8 cellular contexts compared by ENCODE assay signal in genomic region chr6:28217890-28218289, GRCh38. TPM values are rescaled to one million over a fixed set of nuclear protein-coding genes. Genes with fewer than 3 reads are reported as not detected.
A peak's percentile ranks its signal among the peaks of the same experiment; 100 is the strongest.
DNase-seq lines count a peak whose midpoint lies in the region; ATAC-seq and TF ChIP-seq lines count a peak whose summit lies in the region.

No MANE protein-coding gene starts in this region.

- no peak for TF ChIP-seq CTCF in SU-DHL-6 (IDR thresholded peaks at IDR 0.05; ENCODE audit: insufficient read depth, low read length, poor library complexity, severe bottlenecking)
- no peak for TF ChIP-seq CTCF in left lung (IDR thresholded peaks at IDR 0.05)

- no peak for DNase-seq in activated naive CD4-positive, alpha-beta T cell treated with Interleukin-2 at 50 U/mL for 16 hours
- DNase-seq in stimulated activated naive B cell treated with anti-CD40 and anti-IgM and Interleukin-4, amounts not matched to agents 10 μg/mL and 1 μg/mL and 100 μg/mL, for 72 hours = no peak
- no peak for DNase-seq in HPDE6-E6E7 (ENCODE audit: extremely low spot score)
- no peak for DNase-seq in hippocampal formation (lab: John Stamatoyannopoulos, UW)
- no peak for DNase-seq in left lung

- 0 out of 2 replicates have a peak, but pooled peaks cover 4% of the 10 kb centered on the region for H3F3A ChIP-seq in SU-DHL-6 (ENCODE audit: insufficient read depth)

- H3K36me3 ChIP-seq in SU-DHL-6 (ENCODE audit: low read length) (no peaks in the 10 kb centered on the region), iPS-15b (ENCODE audit: control insufficient read depth, insufficient read depth, low read length) (no peaks in the 10 kb centered on the region), left lung (no peaks in the 10 kb centered on the region)

- H3K4me1 Mint-ChIP-seq in activated naive CD4-positive, alpha-beta T cell treated with anti-CD3 and anti-CD28 coated beads, Interleukin-2, amount 50 U/mL, for 24 hours = peaks cover 3% of the 10 kb centered on the region
- peaks cover 17% of the 10 kb centered on the region in 2 donors for H3K4me1 Mint-ChIP-seq in stimulated activated naive B cell treated with anti-CD40 and anti-IgM and Interleukin-4, amounts not matched to agents 10 μg/mL and 1 μg/mL and 100 μg/mL, for 72 hours

- no peaks in the 10 kb centered on the region for H4K20me1 ChIP-seq in SU-DHL-6 (ENCODE audit: low read depth, low read length)

- H3K9me3 ChIP-seq in SU-DHL-6 (ENCODE audit: insufficient read depth, low read length) (no peaks in the 10 kb centered on the region), iPS-15b (ENCODE audit: control insufficient read depth, insufficient read depth, low read length) (no peaks in the 10 kb centered on the region), left lung (no peaks in the 10 kb centered on the region)

- H3K36me3 Mint-ChIP-seq in activated naive CD4-positive, alpha-beta T cell treated with anti-CD3 and anti-CD28 coated beads, Interleukin-2, amount 50 U/mL, for 24 hours = no peaks in the 10 kb centered on the region
- H3K36me3 Mint-ChIP-seq in stimulated activated naive B cell treated with anti-CD40 and anti-IgM and Interleukin-4, amounts not matched to agents 10 μg/mL and 1 μg/mL and 100 μg/mL, for 72 hours = peaks cover 0 to 4% of the 10 kb centered on the region in 2 donors

- intact Hi-C loops in left lung (cut with DNase I) = no loop called here

- H3K4me1 ChIP-seq in iPS-15b (ENCODE audit: control insufficient read depth, insufficient read depth, low read length) (peaks cover 3% of the 10 kb centered on the region), left lung (peaks cover 0 to 16% of the 10 kb centered on the region in 2 donors)

- peak overlapping the region; percentile 47 for H3K4me3 Mint-ChIP-seq in activated naive CD4-positive, alpha-beta T cell treated with anti-CD3 and anti-CD28 coated beads, Interleukin-2, amount 50 U/mL, for 24 hours
- H3K4me3 Mint-ChIP-seq in stimulated activated naive B cell treated with anti-CD40 and anti-IgM and Interleukin-4, amounts not matched to agents 10 μg/mL and 1 μg/mL and 100 μg/mL, for 72 hours = peak overlapping the region; percentile 88 to 90

- H2AFZ ChIP-seq in SU-DHL-6 (ENCODE audit: low read depth, low read length, severe bottlenecking) = no peak overlapping the region

- no peaks in the 10 kb centered on the region for H3K79me2 ChIP-seq in SU-DHL-6 (ENCODE audit: insufficient read depth, low read length)

- H3K27me3 Mint-ChIP-seq in activated naive CD4-positive, alpha-beta T cell treated with anti-CD3 and anti-CD28 coated beads, Interleukin-2, amount 50 U/mL, for 24 hours = peaks cover 79% of the 10 kb centered on the region
- H3K27me3 Mint-ChIP-seq in stimulated activated naive B cell treated with anti-CD40 and anti-IgM and Interleukin-4, amounts not matched to agents 10 μg/mL and 1 μg/mL and 100 μg/mL, for 72 hours = peaks cover 47 to 49% of the 10 kb centered on the region in 2 donors

- H3K4me2 ChIP-seq in SU-DHL-6 (ENCODE audit: low read depth, low read length, poor library complexity, severe bottlenecking) = peak overlapping the region; percentile 57

- H3K9ac ChIP-seq in SU-DHL-6 (ENCODE audit: low read length) (no peak overlapping the region), iPS-15b (ENCODE audit: low read depth, low read length) (no peak overlapping the region)

- no peak overlapping the region for H3K4me3 ChIP-seq in SU-DHL-6 (ENCODE audit: insufficient read depth, low read length, poor library complexity, severe bottlenecking)
- peak overlapping the region; percentile 71 for H3K4me3 ChIP-seq in iPS-15b (ENCODE audit: low read depth, low read length)
- H3K4me3 ChIP-seq in left lung = peak overlapping the region in 1 of 2 donors; percentile 58

- no peak for ATAC-seq in stimulated activated naive B cell treated with anti-CD40 and anti-IgM and Interleukin-4, amounts not matched to agents 10 μg/mL and 1 μg/mL and 100 μg/mL, for 72 hours (replicated peaks)
- no peak for ATAC-seq in left lung

- H3K27me3 ChIP-seq in SU-DHL-6 (ENCODE audit: low read length) = no peaks in the 10 kb centered on the region
- peaks cover 63% of the 10 kb centered on the region for H3K27me3 ChIP-seq in iPS-15b (ENCODE audit: control insufficient read depth, insufficient read depth, low read length)
- peaks cover 52 to 64% of the 10 kb centered on the region in 2 donors for H3K27me3 ChIP-seq in left lung

- no peaks in the 10 kb centered on the region for H3K9me2 ChIP-seq in SU-DHL-6 (replicated peaks; ENCODE audit: insufficient read depth, low read length)

- H3K9me3 Mint-ChIP-seq in activated naive CD4-positive, alpha-beta T cell treated with anti-CD3 and anti-CD28 coated beads, Interleukin-2, amount 50 U/mL, for 24 hours = peaks cover 8% of the 10 kb centered on the region
- no peaks in the 10 kb centered on the region for H3K9me3 Mint-ChIP-seq in stimulated activated naive B cell treated with anti-CD40 and anti-IgM and Interleukin-4, amounts not matched to agents 10 μg/mL and 1 μg/mL and 100 μg/mL, for 72 hours

- H3K27ac ChIP-seq in SU-DHL-6 (ENCODE audit: low read depth, low read length) = no peak overlapping the region
- H3K27ac ChIP-seq in left lung = no peak overlapping the region

- no peak overlapping the region for H3K27ac Mint-ChIP-seq in activated naive CD4-positive, alpha-beta T cell treated with anti-CD3 and anti-CD28 coated beads, Interleukin-2, amount 50 U/mL, for 24 hours
- peak overlapping the region; percentile 31 for H3K27ac Mint-ChIP-seq in stimulated activated naive B cell treated with anti-CD40 and anti-IgM and Interleukin-4, amounts not matched to agents 10 μg/mL and 1 μg/mL and 100 μg/mL, for 72 hours

RNA-seq across cellular contexts. Expression of gene ZSCAN9, which starts 7.2 kb away (rescaled TPM):
- total RNA-seq in left lung = 10 to 100 TPM; 10.6 to 12.3 TPM

RNA-seq across cellular contexts. Expression of gene ZKSCAN4, which starts 34.2 kb away (rescaled TPM):
- total RNA-seq in left lung = 1 to 10 TPM; 4.9 to 5.4 TPM

RNA-seq across cellular contexts. Expression of gene NKAPL, which starts 41.2 kb away (rescaled TPM):
- total RNA-seq in left lung = 1 to 10 TPM; 1.0 to 1.5 TPM

RNA-seq across cellular contexts. Expression of gene ZSCAN26, which starts 49.1 kb away (rescaled TPM):
- 1 to 10 TPM; 9.6 to 9.9 TPM for total RNA-seq in left lung
